28 cellular contexts compared by ENCODE assay signal in the genomic region with DNA sequence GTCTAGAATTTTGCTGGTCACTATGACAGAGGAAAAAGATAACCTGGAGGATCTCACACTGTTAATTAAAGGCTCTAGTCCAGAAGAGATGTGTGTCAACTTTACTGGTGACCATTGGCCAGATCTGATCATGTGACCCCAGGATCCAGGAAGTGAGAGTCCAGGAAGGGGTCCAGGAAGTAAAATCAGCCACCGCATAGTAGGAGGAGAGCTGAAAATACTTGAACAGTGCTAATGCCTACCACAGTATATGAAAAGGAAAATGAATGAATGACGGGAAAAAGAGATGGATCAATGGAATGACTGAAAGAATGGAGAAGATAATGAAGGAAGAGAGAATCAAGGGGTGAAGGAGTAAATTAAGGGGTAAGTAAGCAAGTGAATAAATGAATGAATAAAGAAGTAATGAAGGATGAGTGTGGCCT.
A peak's percentile ranks its signal among the peaks of the same experiment; 100 is the strongest.
DNase-seq lines count a peak whose midpoint lies in the region; ATAC-seq and TF ChIP-seq lines count a peak whose summit lies in the region.
"Had no signal": no experiment of that assay in that cellular context is flagged by ENCODE, and none has a peak within 500 bp of the region (broad histone marks: within the 10 kb centered on the region; RNA-seq: fewer than 3 reads in every experiment).

No MANE protein-coding gene starts in this region.

- no peak for TF ChIP-seq CTCF in GM23338 (conservative IDR thresholded peaks at IDR 0.05; ENCODE audit: low read depth in 2 of 2)
- no peak for TF ChIP-seq CTCF in WTC11 (IDR thresholded peaks at IDR 0.05)
- TF ChIP-seq CTCF in nephron (IDR thresholded peaks at IDR 0.05; ENCODE audit: unreplicated experiment in 3 of 3), result no peak
- TF ChIP-seq CTCF in PC-3 (conservative IDR thresholded peaks at IDR 0.05; ENCODE audit: low read depth, low read length), result no peak

- H3K27me3 Mint-ChIP-seq in GM23338 (ENCODE audit: insufficient read depth, low read depth, poor library complexity), result peaks cover 2% of the 10 kb centered on the region
- H3K27me3 Mint-ChIP-seq in WTC11 (ENCODE audit: low read depth), result no peaks in the 10 kb centered on the region; the same call in 1 of the 2 replicates
- peaks cover 17% of the 10 kb centered on the region for H3K27me3 Mint-ChIP-seq in nephron (ENCODE audit: low read depth)

- H3K27me3 ChIP-seq in GM23338 (ENCODE audit: insufficient read depth) (no peaks in the 10 kb centered on the region), PC-3 (ENCODE audit: low read length) (no peaks in the 10 kb centered on the region)
- H3K27me3 ChIP-seq: BLaER1 treated with 17β-estradiol and CSF1 and Interleukin-3, amounts not matched to agents 10 nM and 100 nM; MG63; SJCRH30 had no signal

- no peaks in the 10 kb centered on the region for H3K9me3 ChIP-seq in PC-3 (ENCODE audit: low read length)
- H3K9me3 ChIP-seq: BLaER1 treated with 17β-estradiol and CSF1 and Interleukin-3, amounts not matched to agents 10 nM and 100 nM; Caco-2; MG63; SJCRH30 had no signal

- H3K4me1 ChIP-seq in GM23338 (ENCODE audit: insufficient read depth) (no peaks in the 10 kb centered on the region), PC-3 (ENCODE audit: insufficient read depth, low read length) (peaks cover 19% of the 10 kb centered on the region)
- H3K4me1 ChIP-seq: Caco-2, SJCRH30 had no signal

- H3K4me2 ChIP-seq in GM23338, result no peak overlapping the region
- H3K4me2 ChIP-seq in PC-3 (ENCODE audit: low read length), result no peak overlapping the region
- H3K4me2 ChIP-seq: BLaER1 treated with 17β-estradiol and CSF1 and Interleukin-3, amounts not matched to agents 10 nM and 100 nM; PC-9 had no signal

- H2AFZ ChIP-seq in GM23338 (0 out of 2 replicates have a peak overlapping the region, but pooled peaks have one; percentile 23), PC-3 (ENCODE audit: low read length) (no peak overlapping the region)
- H2AFZ ChIP-seq: PC-9 had no signal

- DNase-seq in GM23338 (ENCODE audit: low spot score) (no peak), MV-4-11 (lab: John Stamatoyannopoulos, UW) (peak; percentile 2), WTC11 (ENCODE audit: low spot score) (no peak), left lobe of liver (ENCODE audit: low spot score) (no peak), NCI-H187 treated with DMSO at 0.1 percent for 48 hours (lab: John Stamatoyannopoulos, UW) (no peak), PC-3 (no peak)
- DNase-seq: AML-193; Caco-2; CD4-positive, alpha-beta memory T cell; DMS79; EL; GDM1; MG63; NCI-H1092; NCI-H1417 treated with DMSO at 0.1 percent for 48 hours; NCI-H1694 treated with DMSO at 0.1 percent for 48 hours; NCI-H524; NCI-H748 treated with DMSO at 0.1 percent for 48 hours; PC-9; SJCRH30; T-helper 17 cell had no signal

- no peak overlapping the region for H3K4me3 Mint-ChIP-seq in GM23338
- no peak overlapping the region for H3K4me3 Mint-ChIP-seq in WTC11
- H3K4me3 Mint-ChIP-seq in nephron, result no peak overlapping the region
- H3K4me3 Mint-ChIP-seq: CD4-positive, alpha-beta memory T cell; T-helper 17 cell had no signal

- no peaks in the 10 kb centered on the region for H3K79me2 ChIP-seq in GM23338 (replicated peaks; ENCODE audit: insufficient read depth)
- no peaks in the 10 kb centered on the region for H3K79me2 ChIP-seq in PC-3 (ENCODE audit: low read length)

- H3K4me3 ChIP-seq in GM23338 (no peak overlapping the region), PC-3 (ENCODE audit: low read length) (no peak overlapping the region)
- H3K4me3 ChIP-seq: BLaER1 treated with 17β-estradiol and CSF1 and Interleukin-3, amounts not matched to agents 10 nM and 100 nM; GM12878; MG63; PC-9; SJCRH30 had no signal

- ATAC-seq in GM23338 (no peak), WTC11 (no peak), left lobe of liver (no peak), GM19035 (IDR thresholded peaks at IDR 0.05; ENCODE audit: unreplicated experiment) (no peak), PC-3 (no peak)
- ATAC-seq: GM12878, Right ventricle myocardium inferior, SK-N-SH treated with all-trans-retinoic acid at 6 μM for 48 hours, T-helper 17 cell had no signal

- CTCF ChIA-PET in WTC11 (lab: Charles Lee), result no interaction called here
- CTCF ChIA-PET in PC-3 (lab: Charles Lee), result interaction anchor here (0.7 kb wide), 1 partner anchor 31 kb away, joined by 3 read pairs; no protein-coding TSS in a partner anchor

- H3K36me3 Mint-ChIP-seq in GM23338 (ENCODE audit: low read depth) (no peaks in the 10 kb centered on the region), WTC11 (no peaks in the 10 kb centered on the region), nephron (ENCODE audit: low read depth) (no peaks in the 10 kb centered on the region)
- H3K36me3 Mint-ChIP-seq: CD4-positive, alpha-beta memory T cell had no signal

- no peaks in the 10 kb centered on the region for H3K36me3 ChIP-seq in GM23338 (ENCODE audit: insufficient read depth)
- H3K36me3 ChIP-seq in PC-3 (ENCODE audit: low read depth, low read length), result no peaks in the 10 kb centered on the region
- H3K36me3 ChIP-seq: BLaER1 treated with 17β-estradiol and CSF1 and Interleukin-3, amounts not matched to agents 10 nM and 100 nM; MG63; SJCRH30 had no signal

- POLR2A ChIA-PET in WTC11 (lab: Charles Lee), result no interaction called here
- POLR2A ChIA-PET in PC-3 (lab: Charles Lee; ENCODE audit: unreplicated experiment), result no interaction called here

- H3K9me3 Mint-ChIP-seq in GM23338, result no peaks in the 10 kb centered on the region; the same call in 2 of the 3 replicates
- no peaks in the 10 kb centered on the region for H3K9me3 Mint-ChIP-seq in WTC11
- H3K9me3 Mint-ChIP-seq in nephron, result no peaks in the 10 kb centered on the region
- H3K9me3 Mint-ChIP-seq: CD4-positive, alpha-beta memory T cell had no signal

- BruUV-seq in PC-3 (replicated peaks; lab: Mats Ljungman, UMichigan), result no TSS peak

- H4K20me1 ChIP-seq in GM23338 (replicated peaks; ENCODE audit: insufficient read depth) (no peaks in the 10 kb centered on the region), PC-3 (ENCODE audit: low read length) (no peaks in the 10 kb centered on the region)
- H4K20me1 ChIP-seq: BLaER1 treated with 17β-estradiol and CSF1 and Interleukin-3, amounts not matched to agents 10 nM and 100 nM had no signal

- no peak overlapping the region for H3K27ac Mint-ChIP-seq in GM23338
- no peak overlapping the region for H3K27ac Mint-ChIP-seq in WTC11
- peak overlapping the region in 2 of 3 experiments; percentile 24 to 49 for H3K27ac Mint-ChIP-seq in nephron
- H3K27ac Mint-ChIP-seq: CD4-positive, alpha-beta memory T cell; T-helper 17 cell had no signal

- H3F3A ChIP-seq in GM23338 (replicated peaks; ENCODE audit: low read depth) (no peaks in the 10 kb centered on the region), PC-3 (ENCODE audit: low read length, unreplicated experiment) (no peaks in the 10 kb centered on the region)

- H3K4me1 Mint-ChIP-seq in GM23338 (peaks cover 7% of the 10 kb centered on the region), WTC11 (peaks cover 8% of the 10 kb centered on the region), nephron (peaks cover 78% of the 10 kb centered on the region)
- H3K4me1 Mint-ChIP-seq: CD4-positive, alpha-beta memory T cell had no signal

- H3K9me2 ChIP-seq in GM23338 (ENCODE audit: insufficient read depth), result peaks cover 4% of the 10 kb centered on the region; the same call in 1 of the 2 replicates
- H3K9me2 ChIP-seq in PC-3 (replicated peaks; ENCODE audit: low read length), result peaks cover 4% of the 10 kb centered on the region

- intact Hi-C loops in PC-3 (cut with micrococcal nuclease), result no loop called here

- H3K27ac ChIP-seq in GM23338 (ENCODE audit: low read depth), result no peak overlapping the region
- no peak overlapping the region for H3K27ac ChIP-seq in PC-3 (ENCODE audit: low read length)
- H3K27ac ChIP-seq: BLaER1 treated with 17β-estradiol and CSF1 and Interleukin-3, amounts not matched to agents 10 nM and 100 nM; HL-60; PC-9; SJCRH30 had no signal

- no peak overlapping the region for H3K9ac ChIP-seq in PC-3 (ENCODE audit: low read length)
- H3K9ac ChIP-seq: BLaER1 treated with 17β-estradiol and CSF1 and Interleukin-3, amounts not matched to agents 10 nM and 100 nM had no signal

TF ChIP-seq in GM23338, 12 proteins besides CTCF, POLR2A, EP300 and RAD21 (continues in another document):
- no peak for TF ChIP-seq JUNB (IDR thresholded peaks at IDR 0.05; ENCODE audit: unreplicated experiment)
- TF ChIP-seq ZNF331 (CRISPR knock-in tag; IDR thresholded peaks at IDR 0.05; ENCODE audit: low read depth), result no peak
- no peak for TF ChIP-seq ZNF114 (CRISPR knock-in tag; IDR thresholded peaks at IDR 0.05)
- no peak for TF ChIP-seq EZH2phosphoT487 (IDR thresholded peaks at IDR 0.05; ENCODE audit: unreplicated experiment)

TF ChIP-seq in WTC11, 78 proteins besides CTCF, POLR2A, EP300 and RAD21:
- TF ChIP-seq PRRX2 (CRISPR knock-in tag; IDR thresholded peaks at IDR 0.05) (no peak), EMX1 (CRISPR knock-in tag; IDR thresholded peaks at IDR 0.05) (no peak)
- TF ChIP-seq, protein P1, sequence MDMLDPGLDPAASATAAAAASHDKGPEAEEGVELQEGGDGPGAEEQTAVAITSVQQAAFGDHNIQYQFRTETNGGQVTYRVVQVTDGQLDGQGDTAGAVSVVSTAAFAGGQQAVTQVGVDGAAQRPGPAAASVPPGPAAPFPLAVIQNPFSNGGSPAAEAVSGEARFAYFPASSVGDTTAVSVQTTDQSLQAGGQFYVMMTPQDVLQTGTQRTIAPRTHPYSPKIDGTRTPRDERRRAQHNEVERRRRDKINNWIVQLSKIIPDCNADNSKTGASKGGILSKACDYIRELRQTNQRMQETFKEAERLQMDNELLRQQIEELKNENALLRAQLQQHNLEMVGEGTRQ (CRISPR knock-in tag; IDR thresholded peaks at IDR 0.05), result peak; percentile 22; the same call in 1 of the 2 replicates

Comparison
In these comparisons a context has a peak if more than half of its experiments do, and no peak if none do; other contexts are left out.
1. H3K27ac Mint-ChIP-seq: peak in nephron (2 of 3); none in GM23338 (single experiment) and WTC11 (single experiment).